Comparison of ENCODE assay signal across 15 cellular contexts in genomic region chr4:121654738-121655137, GRCh38.
DNase-seq lines count a peak whose midpoint lies in the region; ATAC-seq and TF ChIP-seq lines count a peak whose summit lies in the region.
"Had no signal": no experiment of that assay in that cellular context is flagged by ENCODE, and none has a peak within 500 bp of the region (broad histone marks: within the 10 kb centered on the region; RNA-seq: fewer than 3 reads in every experiment).

No MANE protein-coding gene starts in this region.

- POLR2A ChIA-PET in RWPE1 (lab: Yijun Ruan, JAX; ENCODE audit: low non-redundant PET) = no interaction called here

- no peak overlapping the region for H3K27ac ChIP-seq in RWPE1

- DNase-seq in GM13977 (ENCODE audit: low spot score) (peak; percentile 11), epidermal melanocyte (ENCODE audit: insufficient read length, low spot score) (no peak), RWPE1 (ENCODE audit: low spot score) (no peak), NCI-H2227 (lab: John Stamatoyannopoulos, UW; ENCODE audit: unreplicated experiment) (no peak)
- no peak for DNase-seq in activated T-cell treated with anti-CD3 and anti-CD28 coated beads, Interleukin-2, amount 50 U/mL, for 1 hour
- DNase-seq: activated CD4-positive, alpha-beta memory T cell treated with anti-CD3 and anti-CD28 coated beads for 36 hours; activated naive CD8-positive, alpha-beta T cell treated with anti-CD3 and anti-CD28 coated beads, Interleukin-2, amount 10 ng/mL, durations not matched to agents 7 days and 5 days; cortex of kidney; H9; islet precursor cell; nephron progenitor cell; SW 1271 had no signal

- TF ChIP-seq CTCF in GM13977 (IDR thresholded peaks at IDR 0.05; ENCODE audit: extremely low read depth, insufficient read depth, missing control alignments) (no peak), RWPE1 (conservative IDR thresholded peaks at IDR 0.05; ENCODE audit: low read depth) (no peak)

- CTCF ChIA-PET in RWPE1 (lab: Yijun Ruan, JAX) = interaction anchor here (0.5 to 1.3 kb wide), 2 partner anchors 196 to 284 kb away, joined by 4 to 6 read pairs; no protein-coding TSS in a partner anchor

- in situ Hi-C loops in GM13977 (cut with MboI; ENCODE audit: low pct_unique_long_range_greater_than_20kb, low sequenced_read_pairs, unreplicated experiment) = loop anchor here (25.0 kb wide), 2 partner anchors 192 to 292 kb away; no protein-coding TSS in a partner anchor

- ATAC-seq in GM19438 (IDR thresholded peaks at IDR 0.05; ENCODE audit: low read depth, unreplicated experiment) = peak; percentile 80
- peak; percentile 88 for ATAC-seq in HG02798 (IDR thresholded peaks at IDR 0.05; ENCODE audit: poor library complexity, unreplicated experiment)
- peak; percentile 77 for ATAC-seq in HG03457 (IDR thresholded peaks at IDR 0.05; ENCODE audit: unreplicated experiment)
